In genomic region chr5:179803651-179804598, GRCh38 we compare ENCODE assay signal across 8 cellular contexts. TPM values are rescaled to one million over a fixed set of nuclear protein-coding genes. Genes with fewer than 3 reads are reported as not detected.
DNase-seq lines count a peak whose midpoint lies in the region; ATAC-seq and TF ChIP-seq lines count a peak whose summit lies in the region.

No MANE protein-coding gene starts in this region.

- H3K27ac ChIP-seq in BLaER1 treated with 17β-estradiol and CSF1 and Interleukin-3, amounts not matched to agents 10 nM and 100 nM = peak overlapping the region; percentile 13 to 92 (median 84); a peak in 20 of 22 replicates
- H3K27ac ChIP-seq in IMR-90 (ENCODE audit: insufficient read depth, low read length) = peak overlapping the region; percentile 41; the same call in 1 of the 2 replicates
- peak overlapping the region; percentile 78 to 89 for H3K27ac ChIP-seq in liver (ENCODE audit: low read depth in 1 of 2, low read length in 2 of 2)
- H3K27ac ChIP-seq in transverse colon = peak overlapping the region; percentile 96 to 100 (median 99)

- no peaks in the 10 kb centered on the region for H3K9me3 ChIP-seq in BLaER1 treated with 17β-estradiol and CSF1 and Interleukin-3, amounts not matched to agents 10 nM and 100 nM (replicated peaks in 1 of 11)
- H3K9me3 ChIP-seq in IMR-90 (ENCODE audit: control insufficient read depth, insufficient read depth, low read length) (no peaks in the 10 kb centered on the region), liver (ENCODE audit: control insufficient read depth in 4 of 4, low read length in 3 of 4) (no peaks in the 10 kb centered on the region), transverse colon (no peaks in the 10 kb centered on the region)

- H3K27me3 Mint-ChIP-seq in activated CD8-positive, alpha-beta T cell treated with anti-CD3 and anti-CD28 coated beads for 36 hours = no peaks in the 10 kb centered on the region

- peaks cover 48 to 60% (median 52%) of the 10 kb centered on the region in 10 experiments for H3K4me1 ChIP-seq in BLaER1 treated with 17β-estradiol and CSF1 and Interleukin-3, amounts not matched to agents 10 nM and 100 nM
- H3K4me1 ChIP-seq in IMR-90 (ENCODE audit: control insufficient read depth, insufficient read depth, low read length) = peaks cover 20% of the 10 kb centered on the region
- H3K4me1 ChIP-seq in liver (ENCODE audit: control insufficient read depth in 4 of 4, insufficient read depth in 4 of 4, low read length in 3 of 4) = peaks cover 19 to 41% (median 32%) of the 10 kb centered on the region in 4 donors
- peaks cover 40 to 55% (median 47%) of the 10 kb centered on the region in 4 donors for H3K4me1 ChIP-seq in transverse colon

- peaks cover 4% of the 10 kb centered on the region for H3K36me3 Mint-ChIP-seq in activated CD8-positive, alpha-beta T cell treated with anti-CD3 and anti-CD28 coated beads for 36 hours (ENCODE audit: low read depth)

- no peak overlapping the region for H3K18ac ChIP-seq in IMR-90 (ENCODE audit: low read depth, low read length)

- H2BK20ac ChIP-seq in IMR-90 (ENCODE audit: low read depth, low read length) = no peak overlapping the region

- dilution Hi-C loops in IMR-90 (cut with HindIII; ENCODE audit: low sequenced_read_pairs, unreplicated experiment) = no loop called here

- TF ChIP-seq POLR2A in IMR-90 (IDR thresholded peaks at IDR 0.05; ENCODE audit: low read depth, low read length) = no peak
- no peak for TF ChIP-seq POLR2A in transverse colon (IDR thresholded peaks at IDR 0.05)

- no peaks in the 10 kb centered on the region for H3K9me3 Mint-ChIP-seq in activated CD8-positive, alpha-beta T cell treated with anti-CD3 and anti-CD28 coated beads for 36 hours

- H3K4me3 Mint-ChIP-seq in activated CD8-positive, alpha-beta T cell treated with anti-CD3 and anti-CD28 coated beads for 36 hours = peak overlapping the region; percentile 85

- in situ Hi-C loops in IMR-90 (cut with MboI; ENCODE audit: low sequenced_read_pairs) = no loop called here
- in situ Hi-C loops in transverse colon (cut with MboI; ENCODE audit: low pct_ligation_motif_present in 1 of 4, low pct_unique_long_range_greater_than_20kb in 1 of 4, low sequenced_read_pairs in 3 of 4) = no loop called here

- no peak overlapping the region for H2BK15ac ChIP-seq in IMR-90 (ENCODE audit: low read depth, low read length)

- 100% methylated on average over 4 of the region's 20 CpGs; no CpG with 5 or more reads in 1 of the 2 experiments for WGBS in IMR-90 (ENCODE audit: extremely low coverage in 2 of 2, insufficient read length in 1 of 2), 2 experiments
- 44% methylated on average over 20 of the region's 20 CpGs for WGBS in liver
- WGBS in transverse colon (ENCODE audit: low coverage in 1 of 2), 2 donors = 53% methylated on average over 19 of the region's 20 CpGs; no CpG with 5 or more reads in 1 of the 2 donors

- peak overlapping the region; percentile 85 to 95 (median 89) for H3K9ac ChIP-seq in BLaER1 treated with 17β-estradiol and CSF1 and Interleukin-3, amounts not matched to agents 10 nM and 100 nM
- H3K9ac ChIP-seq in IMR-90 (ENCODE audit: low read depth, low read length) (no peak overlapping the region), liver (ENCODE audit: low read depth in 1 of 2, low read length in 2 of 2) (peak overlapping the region; percentile 30 to 79)

- H3K27me3 ChIP-seq in BLaER1 treated with 17β-estradiol and CSF1 and Interleukin-3, amounts not matched to agents 10 nM and 100 nM = no peaks in the 10 kb centered on the region
- H3K27me3 ChIP-seq in IMR-90 (ENCODE audit: control insufficient read depth, insufficient read depth, low read length) (no peaks in the 10 kb centered on the region), liver (ENCODE audit: control insufficient read depth in 4 of 4, insufficient read depth in 4 of 4, low read length in 3 of 4) (no peaks in the 10 kb centered on the region), transverse colon (no peaks in the 10 kb centered on the region)

- TF ChIP-seq RAD21 in IMR-90 (IDR thresholded peaks at IDR 0.05; ENCODE audit: low read length) = no peak
- TF ChIP-seq RAD21 in liver (IDR thresholded peaks at IDR 0.05) = no peak

- H4K8ac ChIP-seq in IMR-90 (ENCODE audit: low read depth in 2 of 2, low read length in 2 of 2) = no peak overlapping the region; a peak in 1 of 4 replicates

- H3K4ac ChIP-seq in IMR-90 (ENCODE audit: low read depth, low read length) = 0 out of 2 replicates have a peak overlapping the region, but pooled peaks have one; percentile 29

- peak overlapping the region; percentile 60; the same call in 1 of the 2 replicates for H2AK5ac ChIP-seq in IMR-90 (ENCODE audit: low read depth, low read length)

- H3K14ac ChIP-seq in IMR-90 (replicated peaks; ENCODE audit: low read depth, low read length) = no peak overlapping the region; the same call in 1 of the 2 replicates

- no peak overlapping the region for H2BK5ac ChIP-seq in IMR-90 (ENCODE audit: low read depth, low read length, poor library complexity, severe bottlenecking)

- H3K9me1 ChIP-seq in IMR-90 (ENCODE audit: insufficient read depth, low read length) = 0 out of 2 replicates have a peak, but pooled peaks cover 2% of the 10 kb centered on the region

- no peak overlapping the region for H4K91ac ChIP-seq in IMR-90 (ENCODE audit: insufficient read depth, low read depth, low read length)

- no peak for TF ChIP-seq EP300 in transverse colon (IDR thresholded peaks at IDR 0.05; ENCODE audit: low read depth)

- intact Hi-C loops in IMR-90 (cut with micrococcal nuclease) (loop anchor here (5.0 kb wide), 1 partner anchor 103 kb away; the partner anchor contains the start of gene TBC1D9B), transverse colon (cut with DNase I; ENCODE audit: low total_unique reads) (loop anchor here (5.0 kb wide), 1 partner anchor 103 kb away; the partner anchor contains the start of gene TBC1D9B)
- intact Hi-C loops in activated CD8-positive, alpha-beta T cell treated with anti-CD3 and anti-CD28 coated beads for 36 hours (cut with micrococcal nuclease) = loop anchor here (2.0 to 5.0 kb wide), 3 partner anchors 42 to 103 kb away; partner anchors contain the start of genes MRNIP and TBC1D9B

- peaks cover 43 to 72% (median 65%) of the 10 kb centered on the region in 11 experiments for H4K20me1 ChIP-seq in BLaER1 treated with 17β-estradiol and CSF1 and Interleukin-3, amounts not matched to agents 10 nM and 100 nM
- peaks cover 45% of the 10 kb centered on the region for H4K20me1 ChIP-seq in IMR-90 (ENCODE audit: insufficient read depth, low read length)

- H2BK120ac ChIP-seq in IMR-90 (ENCODE audit: low read depth, low read length) = no peak overlapping the region; the same call in 1 of the 2 replicates

- ATAC-seq in IMR-90 (ENCODE audit: low read depth) = no peak
- peak; percentile 69 for ATAC-seq in activated CD8-positive, alpha-beta T cell treated with anti-CD3 and anti-CD28 coated beads for 36 hours
- ATAC-seq in HG03095 (IDR thresholded peaks at IDR 0.05; ENCODE audit: unreplicated experiment) = no peak

- no peak overlapping the region for H4K5ac ChIP-seq in IMR-90 (ENCODE audit: low read depth, low read length)

- peaks cover 26 to 68% of the 10 kb centered on the region in 2 experiments for H3K79me1 ChIP-seq in IMR-90 (ENCODE audit: low read depth in 1 of 2, low read length in 2 of 2)

- H3K36me3 ChIP-seq in BLaER1 treated with 17β-estradiol and CSF1 and Interleukin-3, amounts not matched to agents 10 nM and 100 nM = peaks cover 13 to 32% (median 25%) of the 10 kb centered on the region in 11 experiments
- H3K36me3 ChIP-seq in IMR-90 (ENCODE audit: control insufficient read depth, insufficient read depth, low read length) (peaks cover 31% of the 10 kb centered on the region), liver (ENCODE audit: control insufficient read depth in 4 of 4, insufficient read depth in 3 of 4, low read depth in 1 of 4, low read length in 3 of 4) (peaks cover 12 to 19% (median 13%) of the 10 kb centered on the region in 4 donors), transverse colon (peaks cover 0 to 24% (median 16%) of the 10 kb centered on the region in 4 donors)

- H3K4me3 ChIP-seq in BLaER1 treated with 17β-estradiol and CSF1 and Interleukin-3, amounts not matched to agents 10 nM and 100 nM = peak overlapping the region; percentile 73 to 87 (median 77)
- no peak overlapping the region for H3K4me3 ChIP-seq in IMR-90 (ENCODE audit: insufficient read depth, low read depth, low read length)
- H3K4me3 ChIP-seq in liver (ENCODE audit: low read depth in 1 of 3, low read length in 3 of 3) = peak overlapping the region in 2 of 3 donors; percentile 2 to 33
- H3K4me3 ChIP-seq in transverse colon = peak overlapping the region in 1 of 4 donors; percentile 69

- BruUV-seq in IMR-90 (replicated peaks; lab: Mats Ljungman, UMichigan) = no TSS peak

- no peak overlapping the region for H2AFZ ChIP-seq in IMR-90 (replicated peaks; ENCODE audit: low read length, poor library complexity)

- no peak for TF ChIP-seq CTCF in IMR-90 (conservative IDR thresholded peaks at IDR 0.05; ENCODE audit: low read depth, low read length)
- TF ChIP-seq CTCF in activated CD8-positive, alpha-beta T cell treated with anti-CD3 and anti-CD28 coated beads for 36 hours (IDR thresholded peaks at IDR 0.05) = no peak
- TF ChIP-seq CTCF in liver (IDR thresholded peaks at IDR 0.05; ENCODE audit: low read depth, low read length, missing input control) = no peak
- TF ChIP-seq CTCF in transverse colon (IDR thresholded peaks at IDR 0.05) = no peak

- peak; percentile 41 for DNase-seq in IMR-90
- DNase-seq in activated CD8-positive, alpha-beta T cell treated with anti-CD3 and anti-CD28 coated beads for 36 hours = peak; percentile 93
- DNase-seq in transverse colon = no peak
- DNase-seq in NCI-H2227 treated with DMSO at 0.1 percent for 48 hours (lab: John Stamatoyannopoulos, UW) = no peak
- no peak for DNase-seq in mesenteric fat pad (ENCODE audit: low spot score)

- peaks cover 27% of the 10 kb centered on the region for H3K4me1 Mint-ChIP-seq in activated CD8-positive, alpha-beta T cell treated with anti-CD3 and anti-CD28 coated beads for 36 hours (ENCODE audit: low read depth)

- POLR2A ChIA-PET in IMR-90 (lab: Charles Lee; ENCODE audit: unreplicated experiment) = no interaction called here
- POLR2A ChIA-PET in activated CD8-positive, alpha-beta T cell treated with anti-CD3 and anti-CD28 coated beads for 36 hours (lab: Charles Lee) = interaction anchor here (0.9 to 3.5 kb wide), 5 partner anchors 8 to 181 kb away, joined by 3 to 25 read pairs (median 4); partner anchors contain the start of genes HNRNPH1 and SQSTM1

- H3K56ac ChIP-seq in IMR-90 (ENCODE audit: extremely low read depth, insufficient read depth, low read length) = no peak overlapping the region

- CTCF ChIA-PET in IMR-90 (lab: Yijun Ruan, JAX) = no interaction called here
- CTCF ChIA-PET in activated CD8-positive, alpha-beta T cell treated with anti-CD3 and anti-CD28 coated beads for 36 hours (lab: Charles Lee) = interaction anchor here (0.9 to 2.9 kb wide), 5 partner anchors 10 to 67 kb away, joined by 3 to 13 read pairs (median 4); partner anchors contain the start of genes LTC4S and SQSTM1

- peak overlapping the region; percentile 87 for H3K27ac Mint-ChIP-seq in activated CD8-positive, alpha-beta T cell treated with anti-CD3 and anti-CD28 coated beads for 36 hours

- peak overlapping the region; percentile 69 for H3K23ac ChIP-seq in IMR-90 (ENCODE audit: low read depth, low read length)

- H3K4me2 ChIP-seq in BLaER1 treated with 17β-estradiol and CSF1 and Interleukin-3, amounts not matched to agents 10 nM and 100 nM = peak overlapping the region; percentile 89 to 100 (median 96)
- peak overlapping the region; percentile 2; the same call in 1 of the 2 replicates for H3K4me2 ChIP-seq in IMR-90 (ENCODE audit: low read depth, low read length)

- H2AK9ac ChIP-seq in IMR-90 (replicated peaks; ENCODE audit: low read depth, low read length, poor library complexity) = peak overlapping the region; percentile 79

RNA-seq across cellular contexts. Expression of gene MGAT4B, which starts 2.7 kb away (rescaled TPM):
- total RNA-seq in IMR-90 (2012; rRNA removed) = 53.9 and 73.7 TPM in 2 replicates
- 155 and 164 TPM in 2 replicates for polyA plus RNA-seq in IMR-90 (2012; rRNA removed)
- polyA plus RNA-seq in IMR-90 (2012; cell fraction: cytosol; rRNA removed) = 148 and 266 TPM in 2 replicates
- polyA plus RNA-seq in IMR-90 (2012; cell fraction: nucleus; rRNA removed; ENCODE audit: low replicate concordance) = 388 and 999 TPM in 2 replicates
- total RNA-seq in activated CD8-positive, alpha-beta T cell treated with anti-CD3 and anti-CD28 coated beads for 36 hours = 10 to 100 TPM; 62.8 to 65.9 TPM
- total RNA-seq in liver = 100 to 1,000 TPM in 1 of 2 donors, 10 to 100 TPM in 1; 42.0 to 120 TPM
- 100 to 1,000 TPM in 1 of 2 donors, 10 to 100 TPM in 1; 47.8 to 156 TPM for polyA plus RNA-seq in liver
- 1,000 to 10,000 TPM in 1 of 4 donors, 100 to 1,000 TPM in 3; 495 to 1,114 (median 787) TPM for total RNA-seq in transverse colon
- total RNA-seq in mesenteric fat pad = 87.6 TPM

RNA-seq across cellular contexts. Expression of gene LTC4S, which starts 10.1 kb away (rescaled TPM):
- total RNA-seq in IMR-90 (2012; rRNA removed) (not detected in 2 replicates), liver (1 to 10 TPM; 1.3 to 1.8 TPM), transverse colon (1 to 10 TPM in 3 of 4 donors, not detected in 1; 3.0 to 3.8 (median 3.2) TPM), mesenteric fat pad (9.6 TPM)
- polyA plus RNA-seq in IMR-90 (2012; rRNA removed) (0.72 and 1.9 TPM in 2 replicates), liver (1 to 10 TPM; 2.4 to 3.3 TPM)
- polyA plus RNA-seq in IMR-90 (2012; cell fraction: cytosol; rRNA removed) = 1.3 and 3.2 TPM in 2 replicates
- 2.3 and 12.6 TPM in 2 replicates for polyA plus RNA-seq in IMR-90 (2012; cell fraction: nucleus; rRNA removed; ENCODE audit: low replicate concordance)
- 1 to 10 TPM in 1 of 2 experiments, not detected in 1; 1.3 TPM for total RNA-seq in activated CD8-positive, alpha-beta T cell treated with anti-CD3 and anti-CD28 coated beads for 36 hours

RNA-seq across cellular contexts. Expression of gene SQSTM1, which starts 16.8 kb away (rescaled TPM):
- total RNA-seq in IMR-90 (2012; rRNA removed) (168 and 184 TPM in 2 replicates), liver (100 to 1,000 TPM; 127 to 208 TPM), transverse colon (100 to 1,000 TPM; 250 to 620 (median 432) TPM), mesenteric fat pad (600 TPM)
- polyA plus RNA-seq in IMR-90 (2012; rRNA removed) (152 and 201 TPM in 2 replicates), liver (100 to 1,000 TPM; 303 to 330 TPM)
- polyA plus RNA-seq in IMR-90 (2012; cell fraction: cytosol; rRNA removed) = 153 and 219 TPM in 2 replicates
- polyA plus RNA-seq in IMR-90 (2012; cell fraction: nucleus; rRNA removed; ENCODE audit: low replicate concordance) = 377 and 407 TPM in 2 replicates
- 100 to 1,000 TPM; 105 to 123 TPM for total RNA-seq in activated CD8-positive, alpha-beta T cell treated with anti-CD3 and anti-CD28 coated beads for 36 hours

RNA-seq across cellular contexts. Expression of gene MRNIP, which starts 54.7 kb away (rescaled TPM):
- 6.6 and 7.2 TPM in 2 replicates for total RNA-seq in IMR-90 (2012; rRNA removed)
- 20.3 and 24.7 TPM in 2 replicates for polyA plus RNA-seq in IMR-90 (2012; rRNA removed)
- 9.9 and 11.2 TPM in 2 replicates for polyA plus RNA-seq in IMR-90 (2012; cell fraction: cytosol; rRNA removed)
- polyA plus RNA-seq in IMR-90 (2012; cell fraction: nucleus; rRNA removed; ENCODE audit: low replicate concordance) = 140 and 168 TPM in 2 replicates
- 10 to 100 TPM; 19.8 to 21.5 TPM for total RNA-seq in activated CD8-positive, alpha-beta T cell treated with anti-CD3 and anti-CD28 coated beads for 36 hours
- 10 to 100 TPM in 1 of 2 donors, 1 to 10 TPM in 1; 5.4 to 12.0 TPM for total RNA-seq in liver
- polyA plus RNA-seq in liver = 1 to 10 TPM; 7.1 to 7.6 TPM
- total RNA-seq in transverse colon = 100 to 1,000 TPM in 1 of 4 donors, 10 to 100 TPM in 3; 24.7 to 124 (median 42.9) TPM
- 17.3 TPM for total RNA-seq in mesenteric fat pad

Comparison
In these comparisons a context has a peak if more than half of its experiments do, and no peak if none do; other contexts are left out.
1. H3K27ac ChIP-seq: peak in every context shown above with its lines; median percentile 99 in transverse colon; 84 in BLaER1 treated with 17β-estradiol and CSF1 and Interleukin-3, amounts not matched to agents 10 nM and 100 nM; 84 in liver; 41 in IMR-90.
2. DNase-seq: peak in IMR-90 (single experiment) and activated CD8-positive, alpha-beta T cell treated with anti-CD3 and anti-CD28 coated beads for 36 hours (single experiment); none in transverse colon (single experiment), NCI-H2227 treated with DMSO at 0.1 percent for 48 hours (single experiment) and mesenteric fat pad (single experiment).